Comparison of ENCODE assay signal across 2 cellular contexts in the genomic region with DNA sequence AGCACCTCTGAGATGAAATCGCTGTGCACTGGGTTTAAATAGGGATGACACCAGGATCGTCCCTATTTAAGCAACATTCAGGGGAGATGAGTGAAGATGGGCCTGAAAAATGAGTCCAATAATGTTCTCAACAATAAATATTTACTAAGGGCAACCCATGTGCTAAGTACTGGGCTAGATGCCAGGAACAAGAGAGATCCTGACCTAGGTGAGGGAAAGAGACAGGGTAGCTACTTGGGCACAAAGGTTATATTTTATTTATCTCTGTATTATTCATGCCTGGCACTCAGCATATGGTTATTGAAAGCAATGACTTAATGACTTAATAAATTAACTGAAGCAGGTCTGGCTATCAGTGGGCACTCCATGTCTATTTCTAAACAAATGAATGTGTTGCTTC.
TF ChIP-seq lines count a peak whose summit lies in the region.

No MANE protein-coding gene starts in this region.

TF ChIP-seq in liver, 16 proteins besides CTCF, POLR2A, EP300 and RAD21:
- TF ChIP-seq RXRA (IDR thresholded peaks at IDR 0.05) (peak; percentile 34 to 60), GABPA (IDR thresholded peaks at IDR 0.05 in 1 of 2, conservative IDR thresholded peaks at IDR 0.05 in 1 of 2) (no peak), HNF4A (conservative IDR thresholded peaks at IDR 0.05) (peak; percentile 73 to 76), YY1 (IDR thresholded peaks at IDR 0.05) (no peak), HNF4G (IDR thresholded peaks at IDR 0.05) (no peak), SP1 (IDR thresholded peaks at IDR 0.05) (peak; percentile 51), EGR1 (IDR thresholded peaks at IDR 0.05; ENCODE audit: low read depth in 2 of 2) (no peak), JUND (IDR thresholded peaks at IDR 0.05) (peak in 1 of 2 donors; percentile 48), FOXA1 (IDR thresholded peaks at IDR 0.05) (no peak), FOXA2 (IDR thresholded peaks at IDR 0.05) (peak; percentile 55), NR2F2 (IDR thresholded peaks at IDR 0.05) (peak; percentile 24)
- TF ChIP-seq, protein P1, sequence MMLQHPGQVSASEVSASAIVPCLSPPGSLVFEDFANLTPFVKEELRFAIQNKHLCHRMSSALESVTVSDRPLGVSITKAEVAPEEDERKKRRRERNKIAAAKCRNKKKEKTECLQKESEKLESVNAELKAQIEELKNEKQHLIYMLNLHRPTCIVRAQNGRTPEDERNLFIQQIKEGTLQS (IDR thresholded peaks at IDR 0.05) = no peak
- TF ChIP-seq, protein P2, sequence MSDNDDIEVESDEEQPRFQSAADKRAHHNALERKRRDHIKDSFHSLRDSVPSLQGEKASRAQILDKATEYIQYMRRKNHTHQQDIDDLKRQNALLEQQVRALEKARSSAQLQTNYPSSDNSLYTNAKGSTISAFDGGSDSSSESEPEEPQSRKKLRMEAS (IDR thresholded peaks at IDR 0.05) = peak; percentile 37
- TF ChIP-seq, protein P3, sequence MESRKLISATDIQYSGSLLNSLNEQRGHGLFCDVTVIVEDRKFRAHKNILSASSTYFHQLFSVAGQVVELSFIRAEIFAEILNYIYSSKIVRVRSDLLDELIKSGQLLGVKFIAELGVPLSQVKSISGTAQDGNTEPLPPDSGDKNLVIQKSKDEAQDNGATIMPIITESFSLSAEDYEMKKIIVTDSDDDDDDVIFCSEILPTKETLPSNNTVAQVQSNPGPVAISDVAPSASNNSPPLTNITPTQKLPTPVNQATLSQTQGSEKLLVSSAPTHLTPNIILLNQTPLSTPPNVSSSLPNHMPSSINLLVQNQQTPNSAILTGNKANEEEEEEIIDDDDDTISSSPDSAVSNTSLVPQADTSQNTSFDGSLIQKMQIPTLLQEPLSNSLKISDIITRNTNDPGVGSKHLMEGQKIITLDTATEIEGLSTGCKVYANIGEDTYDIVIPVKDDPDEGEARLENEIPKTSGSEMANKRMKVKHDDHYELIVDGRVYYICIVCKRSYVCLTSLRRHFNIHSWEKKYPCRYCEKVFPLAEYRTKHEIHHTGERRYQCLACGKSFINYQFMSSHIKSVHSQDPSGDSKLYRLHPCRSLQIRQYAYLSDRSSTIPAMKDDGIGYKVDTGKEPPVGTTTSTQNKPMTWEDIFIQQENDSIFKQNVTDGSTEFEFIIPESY (IDR thresholded peaks at IDR 0.05) = no peak
- TF ChIP-seq, protein P4, sequence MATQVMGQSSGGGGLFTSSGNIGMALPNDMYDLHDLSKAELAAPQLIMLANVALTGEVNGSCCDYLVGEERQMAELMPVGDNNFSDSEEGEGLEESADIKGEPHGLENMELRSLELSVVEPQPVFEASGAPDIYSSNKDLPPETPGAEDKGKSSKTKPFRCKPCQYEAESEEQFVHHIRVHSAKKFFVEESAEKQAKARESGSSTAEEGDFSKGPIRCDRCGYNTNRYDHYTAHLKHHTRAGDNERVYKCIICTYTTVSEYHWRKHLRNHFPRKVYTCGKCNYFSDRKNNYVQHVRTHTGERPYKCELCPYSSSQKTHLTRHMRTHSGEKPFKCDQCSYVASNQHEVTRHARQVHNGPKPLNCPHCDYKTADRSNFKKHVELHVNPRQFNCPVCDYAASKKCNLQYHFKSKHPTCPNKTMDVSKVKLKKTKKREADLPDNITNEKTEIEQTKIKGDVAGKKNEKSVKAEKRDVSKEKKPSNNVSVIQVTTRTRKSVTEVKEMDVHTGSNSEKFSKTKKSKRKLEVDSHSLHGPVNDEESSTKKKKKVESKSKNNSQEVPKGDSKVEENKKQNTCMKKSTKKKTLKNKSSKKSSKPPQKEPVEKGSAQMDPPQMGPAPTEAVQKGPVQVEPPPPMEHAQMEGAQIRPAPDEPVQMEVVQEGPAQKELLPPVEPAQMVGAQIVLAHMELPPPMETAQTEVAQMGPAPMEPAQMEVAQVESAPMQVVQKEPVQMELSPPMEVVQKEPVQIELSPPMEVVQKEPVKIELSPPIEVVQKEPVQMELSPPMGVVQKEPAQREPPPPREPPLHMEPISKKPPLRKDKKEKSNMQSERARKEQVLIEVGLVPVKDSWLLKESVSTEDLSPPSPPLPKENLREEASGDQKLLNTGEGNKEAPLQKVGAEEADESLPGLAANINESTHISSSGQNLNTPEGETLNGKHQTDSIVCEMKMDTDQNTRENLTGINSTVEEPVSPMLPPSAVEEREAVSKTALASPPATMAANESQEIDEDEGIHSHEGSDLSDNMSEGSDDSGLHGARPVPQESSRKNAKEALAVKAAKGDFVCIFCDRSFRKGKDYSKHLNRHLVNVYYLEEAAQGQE (IDR thresholded peaks at IDR 0.05) = peak; percentile 9

TF ChIP-seq in HepG2, 621 proteins besides CTCF, POLR2A, EP300 and RAD21:
- TF ChIP-seq MZF1 (CRISPR knock-in tag; IDR thresholded peaks at IDR 0.05; ENCODE audit: borderline replicate concordance) (no peak), ZNF570 (CRISPR knock-in tag; IDR thresholded peaks at IDR 0.05; ENCODE audit: borderline replicate concordance) (no peak)
TF ChIP-seq in HepG2: peak in this region for 0.
